In the genomic region with DNA sequence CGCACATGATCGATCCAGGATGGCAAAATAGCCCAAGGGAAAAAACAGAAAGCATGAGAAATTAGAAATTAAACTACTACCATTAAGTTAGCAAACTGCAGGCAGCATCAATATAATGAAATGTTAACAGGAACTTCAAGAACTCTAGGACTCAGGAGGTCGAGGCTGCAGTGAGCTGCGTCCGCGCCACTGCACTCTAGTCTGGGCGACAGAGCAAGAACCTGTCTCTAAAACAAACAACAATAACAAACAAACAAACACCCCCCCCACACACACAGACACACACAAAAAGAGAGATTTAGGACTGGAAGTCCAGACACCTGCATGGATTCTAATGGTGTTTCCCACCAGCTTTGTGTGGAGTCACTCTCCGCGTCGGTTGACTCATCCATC, we compare ENCODE assay signal across 1 cellular context.
TF ChIP-seq lines count a peak whose summit lies in the region.

No MANE protein-coding gene starts in this region.

TF ChIP-seq in GM12878, 131 proteins besides CTCF, POLR2A, EP300 and RAD21:
- no peak for TF ChIP-seq SP1 (IDR thresholded peaks at IDR 0.05; ENCODE audit: low read depth, low read length)
- TF ChIP-seq, protein P1, sequence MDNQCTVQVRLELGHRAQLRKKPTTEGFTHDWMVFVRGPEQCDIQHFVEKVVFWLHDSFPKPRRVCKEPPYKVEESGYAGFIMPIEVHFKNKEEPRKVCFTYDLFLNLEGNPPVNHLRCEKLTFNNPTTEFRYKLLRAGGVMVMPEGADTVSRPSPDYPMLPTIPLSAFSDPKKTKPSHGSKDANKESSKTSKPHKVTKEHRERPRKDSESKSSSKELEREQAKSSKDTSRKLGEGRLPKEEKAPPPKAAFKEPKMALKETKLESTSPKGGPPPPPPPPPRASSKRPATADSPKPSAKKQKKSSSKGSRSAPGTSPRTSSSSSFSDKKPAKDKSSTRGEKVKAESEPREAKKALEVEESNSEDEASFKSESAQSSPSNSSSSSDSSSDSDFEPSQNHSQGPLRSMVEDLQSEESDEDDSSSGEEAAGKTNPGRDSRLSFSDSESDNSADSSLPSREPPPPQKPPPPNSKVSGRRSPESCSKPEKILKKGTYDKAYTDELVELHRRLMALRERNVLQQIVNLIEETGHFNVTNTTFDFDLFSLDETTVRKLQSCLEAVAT (IDR thresholded peaks at IDR 0.05) = peak; percentile 84
- TF ChIP-seq IKZF2 (IDR thresholded peaks at IDR 0.05) = 0 out of 4 replicates have a peak, but pooled peaks of 1 of the 2 experiments have one; percentile 3
- no peak for TF ChIP-seq SREBF1 (IDR thresholded peaks at IDR 0.05; ENCODE audit: low read length)
